Comparison of ENCODE assay signal across 14 cellular contexts in the genomic region with DNA sequence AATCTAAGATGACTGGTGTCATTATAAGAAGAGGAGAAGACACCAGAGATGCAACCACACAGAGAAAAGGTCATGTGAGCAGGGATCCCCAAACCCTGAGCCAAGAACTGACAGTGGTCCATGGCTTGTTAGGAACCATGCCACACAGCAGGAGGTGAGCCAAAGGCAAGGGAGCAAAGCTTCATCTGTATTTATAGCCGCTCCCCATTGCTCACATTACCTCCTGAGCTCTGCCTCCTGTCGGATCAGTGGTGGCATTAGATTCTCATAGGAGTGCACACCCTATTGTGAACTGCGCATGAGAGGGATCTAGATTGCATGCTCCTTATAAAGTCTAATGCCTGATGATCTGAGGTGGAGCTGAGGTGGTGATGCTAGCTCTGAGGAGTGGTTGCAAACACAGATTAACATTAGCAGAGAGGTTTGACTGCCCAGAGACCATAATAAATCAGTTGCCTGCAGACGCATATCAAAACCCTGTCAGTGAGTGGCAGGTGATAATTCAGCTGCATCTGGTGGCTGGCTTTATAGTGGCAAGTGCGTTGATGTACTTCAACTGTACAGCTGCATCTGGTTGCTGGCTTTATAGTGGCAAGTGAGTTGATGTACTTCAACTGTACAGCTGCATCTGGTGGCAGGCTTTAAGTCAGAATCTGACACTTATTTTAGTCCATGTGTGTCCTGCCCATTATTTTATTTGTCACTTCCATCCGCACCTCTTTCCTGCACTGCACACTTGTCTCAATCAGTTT. TPM values are rescaled to one million over a fixed set of nuclear protein-coding genes. Genes with fewer than 3 reads are reported as not detected.
"Had no signal": no experiment of that assay in that cellular context is flagged by ENCODE, and none has a peak within 500 bp of the region (broad histone marks: within the 10 kb centered on the region; RNA-seq: fewer than 3 reads in every experiment).

No MANE protein-coding gene starts in this region.

- H3K27me3 ChIP-seq: body of pancreas, foreskin keratinocyte, pancreas had no signal

- H3K4me1 Mint-ChIP-seq: activated CD4-positive, alpha-beta T cell treated with anti-CD3 and anti-CD28 coated beads, Interleukin-2, amount 10 ng/mL, durations not matched to agents 24 days and 14 days; activated naive CD8-positive, alpha-beta T cell treated with anti-CD3 and anti-CD28 coated beads for 36 hours; immature natural killer cell; stimulated activated naive CD8-positive, alpha-beta T cell treated with anti-CD3 and anti-CD28 coated beads, Interleukin-15, amount 100 ng/mL, for 72 hours had no signal

- H3K27ac Mint-ChIP-seq: activated CD4-positive, alpha-beta T cell treated with anti-CD3 and anti-CD28 coated beads, Interleukin-2, amount 10 ng/mL, durations not matched to agents 24 days and 14 days; activated naive CD8-positive, alpha-beta T cell treated with anti-CD3 and anti-CD28 coated beads for 36 hours; dendritic cell treated with granulocyte-macrophage colony-stimulating factor and Interleukin-4, amounts not matched to agents 40 ng/mL and 50 ng/mL, for 4 days; immature natural killer cell; stimulated activated naive CD8-positive, alpha-beta T cell treated with anti-CD3 and anti-CD28 coated beads, Interleukin-15, amount 100 ng/mL, for 72 hours; type B pancreatic cell had no signal

- H3K27me3 Mint-ChIP-seq: dendritic cell treated with granulocyte-macrophage colony-stimulating factor and Interleukin-4, amounts not matched to agents 40 ng/mL and 50 ng/mL, for 4 days; stimulated activated naive CD8-positive, alpha-beta T cell treated with anti-CD3 and anti-CD28 coated beads, Interleukin-15, amount 100 ng/mL, for 72 hours; type B pancreatic cell had no signal

- H3K4me3 Mint-ChIP-seq: activated CD4-positive, alpha-beta T cell treated with anti-CD3 and anti-CD28 coated beads, Interleukin-2, amount 10 ng/mL, durations not matched to agents 24 days and 14 days; activated naive CD8-positive, alpha-beta T cell treated with anti-CD3 and anti-CD28 coated beads for 36 hours; dendritic cell treated with granulocyte-macrophage colony-stimulating factor and Interleukin-4, amounts not matched to agents 40 ng/mL and 50 ng/mL, for 4 days; immature natural killer cell; stimulated activated naive CD8-positive, alpha-beta T cell treated with anti-CD3 and anti-CD28 coated beads, Interleukin-15, amount 100 ng/mL, for 72 hours; type B pancreatic cell had no signal

- H3K36me3 ChIP-seq: pancreas had no signal

- H3K4me3 ChIP-seq: body of pancreas, pancreas had no signal

- H3K36me3 Mint-ChIP-seq: activated naive CD8-positive, alpha-beta T cell treated with anti-CD3 and anti-CD28 coated beads for 36 hours; immature natural killer cell; type B pancreatic cell had no signal

- H3K27ac ChIP-seq: foreskin keratinocyte had no signal

- DNase-seq: activated CD4-positive, alpha-beta T cell treated with anti-CD3 and anti-CD28 coated beads, Interleukin-2, amount 10 ng/mL, durations not matched to agents 24 days and 14 days; activated CD4-positive, CD25-positive, alpha-beta regulatory T cell; activated naive CD8-positive, alpha-beta T cell treated with anti-CD3 and anti-CD28 coated beads for 36 hours; amygdala; body of pancreas; cerebellar nuclear complex; effector memory CD4-positive, alpha-beta T cell; foreskin keratinocyte; immature natural killer cell; pancreas; stimulated activated CD4-positive, alpha-beta T cell treated with anti-CD3 and anti-CD28 coated beads, Interleukin-1b, Interleukin-23, amount 100 ng/mL, for 48 hours; stimulated activated naive CD8-positive, alpha-beta T cell treated with anti-CD3 and anti-CD28 coated beads, Interleukin-15, amount 100 ng/mL, for 72 hours had no signal

- H3K9me3 Mint-ChIP-seq: immature natural killer cell, type B pancreatic cell had no signal

- ATAC-seq: body of pancreas; foreskin keratinocyte; pancreas; stimulated activated naive CD8-positive, alpha-beta T cell treated with anti-CD3 and anti-CD28 coated beads, Interleukin-15, amount 100 ng/mL, for 72 hours had no signal

- H3K9me3 ChIP-seq: body of pancreas, pancreas had no signal

RNA-seq across cellular contexts. Expression of a gene that starts 19.8 kb away (rescaled TPM):
- total RNA-seq: activated CD4-positive, alpha-beta T cell treated with anti-CD3 and anti-CD28 coated beads, Interleukin-2, amount 10 ng/mL, durations not matched to agents 24 days and 14 days; activated naive CD8-positive, alpha-beta T cell treated with anti-CD3 and anti-CD28 coated beads for 36 hours had no signal
